In genomic region chr17:17303010-17303846, GRCh38 we compare ENCODE assay signal across 8 cellular contexts. TPM values are rescaled to one million over a fixed set of nuclear protein-coding genes. Genes with fewer than 3 reads are reported as not detected.
DNase-seq lines count a peak whose midpoint lies in the region; ATAC-seq and TF ChIP-seq lines count a peak whose summit lies in the region.

Gene NT5M, plus strand, starts transcription at chr17:17303373. Its CDS starts 178 bp downstream, at chr17:17303551.

- peak within 1 kb of the TSS; percentile 79 for H3K4me3 Mint-ChIP-seq in activated CD8-positive, alpha-beta T cell treated with anti-CD3 and anti-CD28 coated beads for 36 hours
- H3K4me3 Mint-ChIP-seq in effector memory CD8-positive, alpha-beta T cell: peak within 1 kb of the TSS; percentile 82 to 83

- peak within 1 kb of the TSS; percentile 48 for H2BK15ac ChIP-seq in mesenchymal stem cell (ENCODE audit: low read depth, poor library complexity, severe bottlenecking)

- CTCF ChIA-PET in activated CD8-positive, alpha-beta T cell treated with anti-CD3 and anti-CD28 coated beads for 36 hours (lab: Charles Lee): no interaction called here

- H3K23ac ChIP-seq in mesenchymal stem cell (ENCODE audit: low read length in 2 of 2): no peak within 1 kb of the TSS

- H3K27ac ChIP-seq in mesenchymal stem cell (ENCODE audit: low read length, poor library complexity, severe bottlenecking): peak within 1 kb of the TSS; percentile 25

- POLR2A ChIA-PET in activated CD8-positive, alpha-beta T cell treated with anti-CD3 and anti-CD28 coated beads for 36 hours (lab: Charles Lee): interaction anchor here (1.0 to 3.5 kb wide), 2 partner anchors 23 to 531 kb away, joined by 4 to 22 read pairs; partner anchors contain the start of gene COPS3

- H3K27me3 Mint-ChIP-seq in activated CD8-positive, alpha-beta T cell treated with anti-CD3 and anti-CD28 coated beads for 36 hours: no peaks in the 10 kb centered on the region
- peaks cover 5 to 9% of the 10 kb centered on the region in 2 donors for H3K27me3 Mint-ChIP-seq in effector memory CD8-positive, alpha-beta T cell

- peak; percentile 91 for DNase-seq in 8988T
- peak; percentile 77 for DNase-seq in NCI-H748 treated with DMSO at 0.1 percent for 48 hours (lab: John Stamatoyannopoulos, UW)
- DNase-seq in activated CD8-positive, alpha-beta T cell treated with anti-CD3 and anti-CD28 coated beads for 36 hours: peak; percentile 82
- DNase-seq in effector memory CD8-positive, alpha-beta T cell: peak; percentile 36 to 56 (median 46)
- peak; percentile 71 for DNase-seq in mesenchymal stem cell
- DNase-seq in stimulated activated CD8-positive, alpha-beta memory T cell treated with anti-CD3 and anti-CD28 coated beads, Interleukin-12 subunit alpha, Interleukin-12 subunit beta, amount 100 ng/mL, for 1 hour (ENCODE audit: low read depth): peak; percentile 41

- H4K8ac ChIP-seq in mesenchymal stem cell (ENCODE audit: low read length): peak within 1 kb of the TSS; percentile 96

- peaks cover 0 to 5% of the 10 kb centered on the region in 2 experiments for H3K27me3 ChIP-seq in mesenchymal stem cell (ENCODE audit: control insufficient read depth in 1 of 2, insufficient read depth in 1 of 2, low read length in 2 of 2)

- ATAC-seq in GM18519 (IDR thresholded peaks at IDR 0.05; ENCODE audit: low FRiP score, unreplicated experiment) (peak; percentile 37), HG03280 (IDR thresholded peaks at IDR 0.05; ENCODE audit: unreplicated experiment) (peak; percentile 62)
- peak; percentile 64 for ATAC-seq in activated CD8-positive, alpha-beta T cell treated with anti-CD3 and anti-CD28 coated beads for 36 hours
- ATAC-seq in effector memory CD8-positive, alpha-beta T cell (replicated peaks): peak; percentile 56

- H3K14ac ChIP-seq in mesenchymal stem cell (ENCODE audit: low read length in 2 of 2): peak within 1 kb of the TSS in 1 of 2 experiments; percentile 14

- WGBS in mesenchymal stem cell: under 1% methylated on average over 82 of the region's 107 CpGs

- H3K36me3 Mint-ChIP-seq in activated CD8-positive, alpha-beta T cell treated with anti-CD3 and anti-CD28 coated beads for 36 hours (ENCODE audit: low read depth): peaks cover 3% of the 10 kb centered on the region
- H3K36me3 Mint-ChIP-seq in effector memory CD8-positive, alpha-beta T cell (ENCODE audit: insufficient read depth): peaks cover 12% of the 10 kb centered on the region

- H3K27ac Mint-ChIP-seq in activated CD8-positive, alpha-beta T cell treated with anti-CD3 and anti-CD28 coated beads for 36 hours: peak within 1 kb of the TSS; percentile 85
- peak within 1 kb of the TSS; percentile 87 to 93 for H3K27ac Mint-ChIP-seq in effector memory CD8-positive, alpha-beta T cell

- H2AFZ ChIP-seq in mesenchymal stem cell (ENCODE audit: low read depth, low read length): peak within 1 kb of the TSS; percentile 81

- peak within 1 kb of the TSS; percentile 82 to 90 for H3K4me3 ChIP-seq in mesenchymal stem cell (ENCODE audit: insufficient read depth in 1 of 2, low read depth in 1 of 2, low read length in 2 of 2)

- intact Hi-C loops in activated CD8-positive, alpha-beta T cell treated with anti-CD3 and anti-CD28 coated beads for 36 hours (cut with micrococcal nuclease): loop anchor here (10.0 kb wide), 1 partner anchor 308 kb away; no protein-coding TSS in a partner anchor

- peaks cover 14% of the 10 kb centered on the region for H3K4me1 ChIP-seq in mesenchymal stem cell (ENCODE audit: control insufficient read depth, insufficient read depth, low read depth, low read length)

- H2BK12ac ChIP-seq in mesenchymal stem cell (ENCODE audit: low read length in 2 of 2): peak within 1 kb of the TSS in 1 of 2 experiments; percentile 47

- no peak within 1 kb of the TSS for H2BK120ac ChIP-seq in mesenchymal stem cell (ENCODE audit: low read depth, low read length)

- no peak within 1 kb of the TSS for H4K91ac ChIP-seq in mesenchymal stem cell (ENCODE audit: low read length)

- peak within 1 kb of the TSS; percentile 87 to 89 for H3K18ac ChIP-seq in mesenchymal stem cell (ENCODE audit: low read depth in 1 of 2, low read length in 2 of 2)

- H2AK5ac ChIP-seq in mesenchymal stem cell (ENCODE audit: low read length, severe bottlenecking): no peak within 1 kb of the TSS

- TF ChIP-seq CTCF in activated CD8-positive, alpha-beta T cell treated with anti-CD3 and anti-CD28 coated beads for 36 hours (IDR thresholded peaks at IDR 0.05): no peak

- no peaks in the 10 kb centered on the region for H3K9me3 ChIP-seq in mesenchymal stem cell (ENCODE audit: control insufficient read depth, low read length)

- H3K36me3 ChIP-seq in mesenchymal stem cell (ENCODE audit: control insufficient read depth in 1 of 2, insufficient read depth in 2 of 2, low read depth in 1 of 2, low read length in 2 of 2): no peaks in the 10 kb centered on the region

- peak within 1 kb of the TSS; percentile 81 for H3K9ac ChIP-seq in mesenchymal stem cell (ENCODE audit: low read length)

- peak within 1 kb of the TSS; percentile 99 for H3K4me2 ChIP-seq in mesenchymal stem cell (ENCODE audit: low read length, poor library complexity, severe bottlenecking)

- no peaks in the 10 kb centered on the region for H3K9me3 Mint-ChIP-seq in activated CD8-positive, alpha-beta T cell treated with anti-CD3 and anti-CD28 coated beads for 36 hours
- H3K9me3 Mint-ChIP-seq in effector memory CD8-positive, alpha-beta T cell: no peaks in the 10 kb centered on the region

- H3K4ac ChIP-seq in mesenchymal stem cell (ENCODE audit: low read depth in 1 of 2, low read length in 2 of 2): peak within 1 kb of the TSS in 1 of 2 experiments; percentile 77

- H2BK5ac ChIP-seq in mesenchymal stem cell (ENCODE audit: low read depth, low read length, poor library complexity, severe bottlenecking): no peak within 1 kb of the TSS

- H3K4me1 Mint-ChIP-seq in activated CD8-positive, alpha-beta T cell treated with anti-CD3 and anti-CD28 coated beads for 36 hours (ENCODE audit: low read depth): peaks cover 42% of the 10 kb centered on the region
- H3K4me1 Mint-ChIP-seq in effector memory CD8-positive, alpha-beta T cell (ENCODE audit: low read depth in 2 of 2): peaks cover 19 to 24% of the 10 kb centered on the region in 2 donors

- no peaks in the 10 kb centered on the region for H3K79me1 ChIP-seq in mesenchymal stem cell (replicated peaks; ENCODE audit: low read length, poor library complexity, severe bottlenecking)

RNA-seq across cellular contexts. Expression of gene NT5M, which starts in this region (rescaled TPM):
- total RNA-seq in activated CD8-positive, alpha-beta T cell treated with anti-CD3 and anti-CD28 coated beads for 36 hours: 1 to 10 TPM; 8.3 to 9.4 TPM
- polyA plus RNA-seq in mesenchymal stem cell (2013, experiment 1 of 2): 0.48 TPM
- 0.40 TPM for polyA plus RNA-seq in mesenchymal stem cell (2013, experiment 2 of 2)

Comparison
In these comparisons a context has a peak if more than half of its experiments do, and no peak if none do; other contexts are left out.
1. Peak in every context shown above with its lines: DNase-seq, ATAC-seq, H3K4me3 ChIP-seq and H3K27ac ChIP-seq.
2. DNase-seq: peak in every context shown above with its lines; median percentile 91 in 8988T; 82 in activated CD8-positive, alpha-beta T cell treated with anti-CD3 and anti-CD28 coated beads for 36 hours; 77 in NCI-H748 treated with DMSO at 0.1 percent for 48 hours; 71 in mesenchymal stem cell; 46 in effector memory CD8-positive, alpha-beta T cell; 41 in stimulated activated CD8-positive, alpha-beta memory T cell treated with anti-CD3 and anti-CD28 coated beads, Interleukin-12 subunit alpha, Interleukin-12 subunit beta, amount 100 ng/mL, for 1 hour.